23 cellular contexts compared by ENCODE assay signal in the genomic region with DNA sequence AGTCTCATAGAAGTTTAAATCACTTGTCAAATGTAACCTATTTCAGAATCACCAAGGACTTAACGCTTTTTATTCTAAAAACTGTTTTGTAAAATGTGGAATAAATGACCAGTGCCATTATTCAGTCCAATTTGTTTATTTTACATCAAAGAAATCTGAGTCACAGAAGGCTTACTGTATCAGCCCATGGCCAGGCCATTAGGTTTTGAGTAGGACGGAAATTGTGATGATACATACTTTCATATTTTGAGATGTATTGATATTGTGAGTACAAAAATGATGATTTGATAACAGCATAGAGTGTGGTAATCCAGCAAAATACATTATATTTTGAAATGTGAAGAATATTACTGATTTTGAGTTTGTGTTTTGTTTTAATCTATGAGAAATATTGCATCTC.
"Had no signal": no experiment of that assay in that cellular context is flagged by ENCODE, and none has a peak within 500 bp of the region (broad histone marks: within the 10 kb centered on the region; RNA-seq: fewer than 3 reads in every experiment).

No MANE protein-coding gene starts in this region.

- H3K27ac ChIP-seq: body of pancreas, esophagus squamous epithelium, heart right ventricle, sigmoid colon, testis had no signal

- H3K4me3 ChIP-seq: body of pancreas, esophagus squamous epithelium, heart right ventricle, lung, sigmoid colon, testis had no signal

- H3K36me3 ChIP-seq: esophagus squamous epithelium, heart right ventricle, sigmoid colon had no signal

- H3K4me1 ChIP-seq: testis had no signal

- H3K27me3 ChIP-seq: body of pancreas, heart right ventricle, testis had no signal

- H3K9me3 ChIP-seq: body of pancreas, esophagus squamous epithelium, heart right ventricle, sigmoid colon, testis had no signal

- ATAC-seq: activated T-cell treated with anti-CD3 and anti-CD28 coated beads, Interleukin-2, amount 50 U/mL, for 72 hours; body of pancreas; effector memory CD8-positive, alpha-beta T cell; heart right ventricle; naive thymus-derived CD4-positive, alpha-beta T cell; stimulated activated naive B cell treated with anti-CD40 and anti-IgM and Interleukin-4, amounts not matched to agents 10 μg/mL and 1 μg/mL and 100 μg/mL, for 72 hours; T-helper 17 cell had no signal

- DNase-seq: activated CD4-positive, alpha-beta memory T cell treated with anti-CD3 and anti-CD28 coated beads, Interleukin-2, amount 10 ng/mL, durations not matched to agents 7 days and 5 days; activated CD4-positive, alpha-beta T cell treated with anti-CD3 and anti-CD28 coated beads for 48 hours; activated CD4-positive, CD25-positive, alpha-beta regulatory T cell; activated effector memory CD4-positive, alpha-beta T cell treated with Interleukin-2 at 50 U/mL for 16 hours; activated naive CD4-positive, alpha-beta T cell treated with anti-CD3 and anti-CD28 coated beads for 36 hours; activated naive CD8-positive, alpha-beta T cell treated with anti-CD3 and anti-CD28 coated beads, Interleukin-2, amount 10 ng/mL, durations not matched to agents 7 days and 5 days; activated T-cell treated with anti-CD3 and anti-CD28 coated beads, Interleukin-2, amount 50 U/mL, for 72 hours; body of pancreas; effector memory CD8-positive, alpha-beta T cell; esophagus squamous epithelium; heart right ventricle; kidney; naive thymus-derived CD4-positive, alpha-beta T cell; retina; sigmoid colon; stimulated activated CD4-positive, alpha-beta T cell treated with anti-CD3 and anti-CD28 coated beads, Interleukin-2, amount 100 ng/mL, for 48 hours; stimulated activated CD8-positive, alpha-beta memory T cell treated with anti-CD3 and anti-CD28 coated beads, Interleukin-4, amount 100 ng/mL, for 48 hours; stimulated activated naive B cell treated with anti-CD40 and anti-IgM and Interleukin-4, amounts not matched to agents 10 μg/mL and 1 μg/mL and 100 μg/mL, for 72 hours; SW 1271; T-helper 17 cell; testis; trophoblast cell had no signal
